Comparison of ENCODE assay signal across 1 cellular context in the genomic region with DNA sequence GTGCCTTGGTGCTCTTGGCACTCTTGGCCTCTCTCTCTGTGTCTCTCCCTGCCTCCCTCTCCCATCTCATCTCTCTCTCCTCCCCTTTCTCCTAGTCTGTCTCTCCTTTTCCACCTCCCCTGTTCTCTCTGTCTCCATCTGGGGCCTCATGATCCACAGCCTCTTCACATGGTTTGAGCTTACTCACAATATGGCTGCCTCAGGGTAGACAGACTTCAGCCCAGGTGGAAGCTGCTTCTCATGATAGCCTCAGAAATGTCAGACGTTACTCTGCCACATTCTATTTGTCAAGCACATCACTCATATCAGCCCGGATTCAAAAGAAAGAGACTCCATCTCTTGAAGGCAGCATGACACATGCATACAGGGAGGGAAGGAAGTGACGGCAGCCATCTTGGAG.
TF ChIP-seq lines count a peak whose summit lies in the region.

No MANE protein-coding gene starts in this region.

TF ChIP-seq in HEK293, 187 proteins besides CTCF, POLR2A, EP300 and RAD21:
- TF ChIP-seq ZNF335 (tag by site-specific recombination; conservative IDR thresholded peaks at IDR 0.05) = no peak
- TF ChIP-seq, protein P1, sequence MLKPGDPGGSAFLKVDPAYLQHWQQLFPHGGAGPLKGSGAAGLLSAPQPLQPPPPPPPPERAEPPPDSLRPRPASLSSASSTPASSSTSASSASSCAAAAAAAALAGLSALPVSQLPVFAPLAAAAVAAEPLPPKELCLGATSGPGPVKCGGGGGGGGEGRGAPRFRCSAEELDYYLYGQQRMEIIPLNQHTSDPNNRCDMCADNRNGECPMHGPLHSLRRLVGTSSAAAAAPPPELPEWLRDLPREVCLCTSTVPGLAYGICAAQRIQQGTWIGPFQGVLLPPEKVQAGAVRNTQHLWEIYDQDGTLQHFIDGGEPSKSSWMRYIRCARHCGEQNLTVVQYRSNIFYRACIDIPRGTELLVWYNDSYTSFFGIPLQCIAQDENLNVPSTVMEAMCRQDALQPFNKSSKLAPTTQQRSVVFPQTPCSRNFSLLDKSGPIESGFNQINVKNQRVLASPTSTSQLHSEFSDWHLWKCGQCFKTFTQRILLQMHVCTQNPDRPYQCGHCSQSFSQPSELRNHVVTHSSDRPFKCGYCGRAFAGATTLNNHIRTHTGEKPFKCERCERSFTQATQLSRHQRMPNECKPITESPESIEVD (tag by site-specific recombination; IDR thresholded peaks at IDR 0.05) = no peak
- no peak for TF ChIP-seq ZNF404 (tag by site-specific recombination; IDR thresholded peaks at IDR 0.05)
- TF ChIP-seq, protein P2, sequence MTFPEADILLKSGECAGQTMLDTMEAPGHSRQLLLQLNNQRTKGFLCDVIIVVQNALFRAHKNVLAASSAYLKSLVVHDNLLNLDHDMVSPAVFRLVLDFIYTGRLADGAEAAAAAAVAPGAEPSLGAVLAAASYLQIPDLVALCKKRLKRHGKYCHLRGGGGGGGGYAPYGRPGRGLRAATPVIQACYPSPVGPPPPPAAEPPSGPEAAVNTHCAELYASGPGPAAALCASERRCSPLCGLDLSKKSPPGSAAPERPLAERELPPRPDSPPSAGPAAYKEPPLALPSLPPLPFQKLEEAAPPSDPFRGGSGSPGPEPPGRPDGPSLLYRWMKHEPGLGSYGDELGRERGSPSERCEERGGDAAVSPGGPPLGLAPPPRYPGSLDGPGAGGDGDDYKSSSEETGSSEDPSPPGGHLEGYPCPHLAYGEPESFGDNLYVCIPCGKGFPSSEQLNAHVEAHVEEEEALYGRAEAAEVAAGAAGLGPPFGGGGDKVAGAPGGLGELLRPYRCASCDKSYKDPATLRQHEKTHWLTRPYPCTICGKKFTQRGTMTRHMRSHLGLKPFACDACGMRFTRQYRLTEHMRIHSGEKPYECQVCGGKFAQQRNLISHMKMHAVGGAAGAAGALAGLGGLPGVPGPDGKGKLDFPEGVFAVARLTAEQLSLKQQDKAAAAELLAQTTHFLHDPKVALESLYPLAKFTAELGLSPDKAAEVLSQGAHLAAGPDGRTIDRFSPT (tag by site-specific recombination; IDR thresholded peaks at IDR 0.05) = no peak
- TF ChIP-seq, protein P3, sequence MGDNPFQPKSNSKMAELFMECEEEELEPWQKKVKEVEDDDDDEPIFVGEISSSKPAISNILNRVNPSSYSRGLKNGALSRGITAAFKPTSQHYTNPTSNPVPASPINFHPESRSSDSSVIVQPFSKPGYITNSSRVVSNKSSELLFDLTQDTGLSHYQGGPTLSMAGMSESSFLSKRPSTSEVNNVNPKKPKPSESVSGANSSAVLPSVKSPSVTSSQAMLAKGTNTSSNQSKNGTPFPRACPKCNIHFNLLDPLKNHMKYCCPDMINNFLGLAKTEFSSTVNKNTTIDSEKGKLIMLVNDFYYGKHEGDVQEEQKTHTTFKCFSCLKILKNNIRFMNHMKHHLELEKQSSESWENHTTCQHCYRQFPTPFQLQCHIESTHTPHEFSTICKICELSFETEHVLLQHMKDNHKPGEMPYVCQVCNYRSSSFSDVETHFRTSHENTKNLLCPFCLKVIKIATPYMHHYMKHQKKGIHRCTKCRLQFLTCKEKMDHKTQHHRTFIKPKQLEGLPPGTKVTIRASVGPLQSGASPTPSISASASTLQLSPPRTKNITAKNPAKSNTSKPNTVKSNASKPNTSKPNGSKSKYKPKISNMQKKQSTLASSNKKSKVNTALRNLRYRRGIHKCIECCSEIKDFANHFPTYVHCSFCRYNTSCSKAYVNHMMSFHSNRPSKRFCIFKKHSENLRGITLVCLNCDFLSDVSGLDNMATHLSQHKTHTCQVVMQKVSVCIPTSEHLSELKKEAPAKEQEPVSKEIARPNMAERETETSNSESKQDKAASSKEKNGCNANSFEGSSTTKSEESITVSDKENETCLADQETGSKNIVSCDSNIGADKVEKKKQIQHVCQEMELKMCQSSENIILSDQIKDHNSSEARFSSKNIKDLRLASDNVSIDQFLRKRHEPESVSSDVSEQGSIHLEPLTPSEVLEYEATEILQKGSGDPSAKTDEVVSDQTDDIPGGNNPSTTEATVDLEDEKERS (tag by site-specific recombination; IDR thresholded peaks at IDR 0.05) = peak; percentile 68; the same call in 1 of the 2 replicates
- no peak for TF ChIP-seq ZNF830 (tag by site-specific recombination; IDR thresholded peaks at IDR 0.05; ENCODE audit: low read depth)
- no peak for TF ChIP-seq ZNF214 (tag by site-specific recombination; IDR thresholded peaks at IDR 0.05; ENCODE audit: borderline replicate concordance)
